ENCODE assay signal across 8 cellular contexts in the genomic region with DNA sequence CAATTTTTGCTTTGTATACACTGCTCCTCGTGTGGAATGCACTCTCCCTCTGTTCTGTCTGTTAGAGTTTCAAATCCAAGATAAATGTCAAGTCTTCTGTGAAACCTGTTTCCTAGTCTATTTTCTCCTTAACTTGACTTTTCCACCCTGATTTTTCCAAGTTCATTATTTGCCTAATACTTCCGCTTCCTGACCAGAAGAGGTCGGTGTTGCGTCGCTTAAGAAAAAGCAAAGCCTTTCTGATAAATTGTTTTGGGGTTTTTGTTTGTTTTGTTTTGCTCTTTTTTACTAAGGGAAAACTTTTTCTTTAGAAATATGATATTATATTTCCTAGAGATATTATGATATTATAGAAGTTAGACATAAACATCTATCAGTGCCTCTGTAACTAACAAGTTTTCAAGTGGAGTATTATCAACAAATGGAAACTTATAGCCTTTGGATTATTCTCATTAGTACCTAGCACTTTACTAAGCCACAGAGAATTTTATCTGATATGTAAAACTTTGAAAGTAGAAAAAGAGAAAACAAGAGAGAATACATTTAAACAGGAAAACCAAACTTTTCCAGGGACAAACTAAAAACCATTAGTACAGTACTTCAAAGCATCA. TPM values are rescaled to one million over a fixed set of nuclear protein-coding genes. Genes with fewer than 3 reads are reported as not detected.
DNase-seq lines count a peak whose midpoint lies in the region; ATAC-seq and TF ChIP-seq lines count a peak whose summit lies in the region.

No MANE protein-coding gene starts in this region.

- intact Hi-C loops in esophagus muscularis mucosa (cut with DNase I): no loop called here

- peak; percentile 85 for TF ChIP-seq CTCF in HFF-Myc (IDR thresholded peaks at IDR 0.05; ENCODE audit: low read depth, low read length, missing control alignments)
- TF ChIP-seq CTCF in esophagus muscularis mucosa (IDR thresholded peaks at IDR 0.05): peak; percentile 62 to 83 (median 72)
- peak; percentile 83 for TF ChIP-seq CTCF in osteocyte (IDR thresholded peaks at IDR 0.05)

- H3K4me1 ChIP-seq in SJCRH30 (no peaks in the 10 kb centered on the region), esophagus muscularis mucosa (no peaks in the 10 kb centered on the region)

- no peak overlapping the region for H3K27ac Mint-ChIP-seq in osteocyte (ENCODE audit: unreplicated experiment)

- TF ChIP-seq EP300 in esophagus muscularis mucosa (IDR thresholded peaks at IDR 0.05): no peak

- ATAC-seq in GM18517 (IDR thresholded peaks at IDR 0.05; ENCODE audit: unreplicated experiment): no peak

- H3K4me3 Mint-ChIP-seq in osteocyte (ENCODE audit: unreplicated experiment): no peak overlapping the region

- no peak overlapping the region for H3K4me3 ChIP-seq in HFF-Myc (replicated peaks; ENCODE audit: low read depth, low read length)
- H3K4me3 ChIP-seq in SJCRH30: no peak overlapping the region
- H3K4me3 ChIP-seq in esophagus muscularis mucosa: no peak overlapping the region

- H3K36me3 Mint-ChIP-seq in osteocyte (ENCODE audit: unreplicated experiment): no peaks in the 10 kb centered on the region

- peak; percentile 3 to 14 for DNase-seq in NCI-H2081 (lab: John Stamatoyannopoulos, UW)
- DNase-seq in NCI-H2081 treated with DMSO at 0.1 percent for 48 hours (lab: John Stamatoyannopoulos, UW): no peak
- DNase-seq in HFF-Myc (ENCODE audit: extremely low read depth, low read depth): peak; percentile 15
- DNase-seq in SJCRH30: peak; percentile 11 to 67
- no peak for DNase-seq in esophagus muscularis mucosa (ENCODE audit: extremely low spot score)
- no peak for DNase-seq in osteocyte (ENCODE audit: extremely low spot score, unreplicated experiment)
- DNase-seq in mesenteric fat pad (ENCODE audit: low spot score): no peak

- H3K9me3 ChIP-seq in SJCRH30 (replicated peaks) (no peaks in the 10 kb centered on the region), esophagus muscularis mucosa (no peaks in the 10 kb centered on the region)

- no peaks in the 10 kb centered on the region for H3K36me3 ChIP-seq in SJCRH30
- H3K36me3 ChIP-seq in esophagus muscularis mucosa: no peaks in the 10 kb centered on the region

- no peaks in the 10 kb centered on the region for H3K27me3 Mint-ChIP-seq in osteocyte (ENCODE audit: unreplicated experiment)

- H3K27ac ChIP-seq in SJCRH30 (no peak overlapping the region), esophagus muscularis mucosa (replicated peaks in 1 of 4) (no peak overlapping the region)

- WGBS in esophagus muscularis mucosa: 2% methylated on average over 5 of the region's 5 CpGs

- no peak for TF ChIP-seq POLR2A in esophagus muscularis mucosa (IDR thresholded peaks at IDR 0.05; ENCODE audit: low read depth)

- H3K9me3 Mint-ChIP-seq in osteocyte (ENCODE audit: unreplicated experiment): no peaks in the 10 kb centered on the region

- no peaks in the 10 kb centered on the region for H3K4me1 Mint-ChIP-seq in osteocyte (ENCODE audit: unreplicated experiment)

- H3K27me3 ChIP-seq in SJCRH30 (peaks cover 4% of the 10 kb centered on the region; the same call in 1 of the 2 replicates), esophagus muscularis mucosa (no peaks in the 10 kb centered on the region)

RNA-seq across cellular contexts. Expression of a gene that starts 55.8 kb away (rescaled TPM):
- 57.1 and 64.6 TPM in 2 replicates for total RNA-seq in SJCRH30 (2014; rRNA removed; shearing (Covaris generic))
- total RNA-seq in esophagus muscularis mucosa: 10 to 100 TPM; 37.8 to 49.0 (median 42.9) TPM
- total RNA-seq in osteocyte: 43.4 and 51.1 TPM in 2 replicates
- total RNA-seq in mesenteric fat pad: 32.5 TPM

Comparison
In these comparisons a context has a peak if more than half of its experiments do, and no peak if none do; other contexts are left out.
1. DNase-seq: peak in NCI-H2081 (2 of 2), HFF-Myc (single experiment) and SJCRH30 (2 of 2); none in NCI-H2081 treated with DMSO at 0.1 percent for 48 hours (single experiment), esophagus muscularis mucosa (single experiment), osteocyte (single experiment) and mesenteric fat pad (single experiment).
2. Peak in every context shown above with its lines, with median percentiles within 50 percentile points of each other: CTCF ChIP-seq.